In genomic region chr19:38910488-38910887, GRCh38 we compare ENCODE assay signal across 14 cellular contexts. TPM values are rescaled to one million over a fixed set of nuclear protein-coding genes. Genes with fewer than 3 reads are reported as not detected.
DNase-seq lines count a peak whose midpoint lies in the region; ATAC-seq, FAIRE-seq and TF ChIP-seq lines count a peak whose summit lies in the region.
"Had no signal": no experiment of that assay in that cellular context is flagged by ENCODE, and none has a peak within 500 bp of the region (broad histone marks: within the 10 kb centered on the region; RNA-seq: fewer than 3 reads in every experiment).

No MANE protein-coding gene starts in this region.

- no peak overlapping the region for H3K4me2 ChIP-seq in H1 (ENCODE audit: insufficient read depth in 1 of 2, low read depth in 2 of 2, low read length in 2 of 2)
- no peak overlapping the region for H3K4me2 ChIP-seq in neuronal stem cell (ENCODE audit: insufficient read depth, low read length, poor library complexity, severe bottlenecking)
- H3K4me2 ChIP-seq: BLaER1 had no signal

- peaks cover 32% of the 10 kb centered on the region for H3K36me3 Mint-ChIP-seq in activated CD4-positive, alpha-beta T cell treated with anti-CD3 and anti-CD28 coated beads, Interleukin-2, amount 10 ng/mL, durations not matched to agents 7 days and 5 days (ENCODE audit: low read depth)

- H4K20me1 ChIP-seq in H1 (replicated peaks in 1 of 2; ENCODE audit: control insufficient read depth in 1 of 2, insufficient read depth in 2 of 2, low read length in 2 of 2): peaks cover 0 to 3% of the 10 kb centered on the region in 2 experiments
- H4K20me1 ChIP-seq: BLaER1 had no signal

- H2BK12ac ChIP-seq in H1 (ENCODE audit: low read depth, low read length) (0 out of 2 replicates have a peak overlapping the region, but pooled peaks have one; percentile 39), neuronal stem cell (ENCODE audit: low read length) (no peak overlapping the region)

- H3K9me3 ChIP-seq in H1 (ENCODE audit: insufficient read depth in 2 of 2, low read depth in 1 of 2, low read length in 1 of 2) (no peaks in the 10 kb centered on the region; a peak in 1 of 4 replicates), neuronal stem cell (replicated peaks in 1 of 2; ENCODE audit: control insufficient read depth in 2 of 2, insufficient read depth in 1 of 2, low read depth in 1 of 2, low read length in 2 of 2) (peaks cover 0 to 12% of the 10 kb centered on the region in 2 donors)
- H3K9me3 ChIP-seq: BLaER1 had no signal

- DNase-seq in activated CD4-positive, alpha-beta T cell treated with anti-CD3 and anti-CD28 coated beads, Interleukin-2, amount 10 ng/mL, durations not matched to agents 7 days and 5 days: no peak
- no peak for DNase-seq in activated CD4-positive, alpha-beta T cell treated with anti-CD3 and anti-CD28 coated beads for 1 hour
- DNase-seq in H7: peak; percentile 41
- DNase-seq in H1 (ENCODE audit: low read depth in 1 of 2, low spot score in 2 of 2): no peak
- DNase-seq in neuronal stem cell (ENCODE audit: low spot score): no peak
- no peak for DNase-seq in NCI-H187 (lab: John Stamatoyannopoulos, UW)
- no peak for DNase-seq in T1000 (lab: John Stamatoyannopoulos, UW)
- DNase-seq: Calu3, DMS 273 treated with DMSO at 0.1 percent for 48 hours had no signal

- no peak overlapping the region for H3K4me3 ChIP-seq in H7 (ENCODE audit: insufficient read depth, low read depth, low read length)
- H3K4me3 ChIP-seq in H1 (ENCODE audit: extremely low read depth in 1 of 4, insufficient read depth in 2 of 4, low read depth in 3 of 4, low read length in 4 of 4): no peak overlapping the region
- no peak overlapping the region for H3K4me3 ChIP-seq in neuronal stem cell (ENCODE audit: low read length in 2 of 2)
- H3K4me3 ChIP-seq: BLaER1 had no signal

- H3K4ac ChIP-seq in H1 (replicated peaks; ENCODE audit: insufficient read length, low read depth, low read length) (no peak overlapping the region), neuronal stem cell (ENCODE audit: low read length) (no peak overlapping the region)

- H4K5ac ChIP-seq in H1 (ENCODE audit: insufficient read length, low read depth, low read length): no peak overlapping the region

- H2BK120ac ChIP-seq in H1 (replicated peaks; ENCODE audit: low read depth, low read length) (no peak overlapping the region), neuronal stem cell (ENCODE audit: low read depth, low read length) (no peak overlapping the region)

- no peak overlapping the region for H3K27ac ChIP-seq in H1 (ENCODE audit: low read depth, low read length)
- H3K27ac ChIP-seq in neuronal stem cell (replicated peaks; ENCODE audit: low read length): no peak overlapping the region
- H3K27ac ChIP-seq: 22Rv1, BLaER1 had no signal

- H2AK5ac ChIP-seq in H1 (ENCODE audit: low read depth, low read length) (no peak overlapping the region), neuronal stem cell (ENCODE audit: low read depth, low read length) (no peak overlapping the region)

- H3K14ac ChIP-seq in H1 (ENCODE audit: insufficient read length) (no peak overlapping the region), neuronal stem cell (ENCODE audit: low read length) (no peak overlapping the region)

- H3K4me3 Mint-ChIP-seq in activated CD4-positive, alpha-beta T cell treated with anti-CD3 and anti-CD28 coated beads, Interleukin-2, amount 10 ng/mL, durations not matched to agents 7 days and 5 days: no peak overlapping the region

- H2AFZ ChIP-seq in H1 (ENCODE audit: low read length): no peak overlapping the region
- H2AFZ ChIP-seq in neuronal stem cell (ENCODE audit: low read length): no peak overlapping the region

- no peak for TF ChIP-seq POLR2A in H1 (IDR thresholded peaks at IDR 0.05; ENCODE audit: control extremely low read depth in 1 of 2, low read depth in 2 of 2, low read length in 2 of 2)

- H2BK5ac ChIP-seq in H1 (ENCODE audit: low read depth, low read length) (no peak overlapping the region), neuronal stem cell (ENCODE audit: low read length) (no peak overlapping the region)

- H3K9me3 Mint-ChIP-seq in activated CD4-positive, alpha-beta T cell treated with anti-CD3 and anti-CD28 coated beads, Interleukin-2, amount 10 ng/mL, durations not matched to agents 7 days and 5 days: no peaks in the 10 kb centered on the region

- ATAC-seq in HG03460 (IDR thresholded peaks at IDR 0.05; ENCODE audit: unreplicated experiment): no peak

- TF ChIP-seq CTCF in H1 (IDR thresholded peaks at IDR 0.05; ENCODE audit: control extremely low read depth in 1 of 3, insufficient read depth in 1 of 3, low read depth in 1 of 3, low read length in 3 of 3): no peak

- H3K56ac ChIP-seq in H1 (replicated peaks; ENCODE audit: insufficient read length, low read depth, low read length): no peak overlapping the region

- H3K27me3 ChIP-seq in H7 (ENCODE audit: control insufficient read depth, insufficient read depth, low read length): peaks cover 10% of the 10 kb centered on the region; the same call in 1 of the 2 replicates
- no peaks in the 10 kb centered on the region; a peak in 1 of 7 replicates for H3K27me3 ChIP-seq in H1 (replicated peaks in 1 of 4; ENCODE audit: control insufficient read depth in 3 of 4, extremely low read depth in 1 of 4, insufficient read depth in 3 of 4, low read length in 3 of 4)
- no peaks in the 10 kb centered on the region for H3K27me3 ChIP-seq in neuronal stem cell (ENCODE audit: control insufficient read depth in 3 of 3, insufficient read depth in 3 of 3, low read depth in 1 of 3, low read length in 3 of 3)
- H3K27me3 ChIP-seq: BLaER1 had no signal

- H3K4me1 Mint-ChIP-seq in activated CD4-positive, alpha-beta T cell treated with anti-CD3 and anti-CD28 coated beads, Interleukin-2, amount 10 ng/mL, durations not matched to agents 7 days and 5 days: peaks cover 14% of the 10 kb centered on the region

- H3K79me2 ChIP-seq in H1 (ENCODE audit: control insufficient read depth in 1 of 2, insufficient read depth in 2 of 2, low read length in 2 of 2): no peaks in the 10 kb centered on the region

- H3K4me1 ChIP-seq in H1 (replicated peaks in 1 of 4; ENCODE audit: control insufficient read depth in 3 of 4, insufficient read depth in 4 of 4, low read length in 3 of 4) (peaks cover 0 to 8% (median 1%) of the 10 kb centered on the region in 4 experiments; a peak in 3 of 7 replicates), neuronal stem cell (ENCODE audit: control insufficient read depth in 2 of 2, insufficient read depth in 1 of 2, low read depth in 1 of 2, low read length in 2 of 2) (no peaks in the 10 kb centered on the region)

- H2BK20ac ChIP-seq in H1 (ENCODE audit: low read length): no peak overlapping the region

- CTCF ChIA-PET in activated CD4-positive, alpha-beta T cell treated with anti-CD3 and anti-CD28 coated beads, Interleukin-2, amount 10 ng/mL, durations not matched to agents 7 days and 5 days (lab: Charles Lee): interaction anchor here (0.6 to 1.4 kb wide), 2 partner anchors 20 to 75 kb away, joined by 4 to 6 read pairs; partner anchors contain the start of genes MRPS12 and SARS2
- CTCF ChIA-PET in H1 (lab: Charles Lee; ENCODE audit: partially characterized antibody): no interaction called here

- no peak for TF ChIP-seq RAD21 in H1 (IDR thresholded peaks at IDR 0.05 in 1 of 2, conservative IDR thresholded peaks at IDR 0.05 in 1 of 2; ENCODE audit: low read depth in 2 of 2, low read length in 2 of 2)

- no peak for TF ChIP-seq EP300 in H1 (IDR thresholded peaks at IDR 0.05; ENCODE audit: borderline replicate concordance in 1 of 2, low read depth in 2 of 2, low read length in 2 of 2)

- H3K23ac ChIP-seq in H1 (ENCODE audit: insufficient read length): no peak overlapping the region
- no peak overlapping the region for H3K23ac ChIP-seq in neuronal stem cell (ENCODE audit: low read depth, low read length, poor library complexity)

- H3K79me1 ChIP-seq in H1 (ENCODE audit: low read depth, low read length) (no peaks in the 10 kb centered on the region), neuronal stem cell (ENCODE audit: low read depth, low read length) (no peaks in the 10 kb centered on the region)

- no peaks in the 10 kb centered on the region for H3K27me3 Mint-ChIP-seq in activated CD4-positive, alpha-beta T cell treated with anti-CD3 and anti-CD28 coated beads, Interleukin-2, amount 10 ng/mL, durations not matched to agents 7 days and 5 days

- H4K91ac ChIP-seq in H1 (replicated peaks; ENCODE audit: insufficient read length, low read length): no peak overlapping the region
- no peak overlapping the region for H4K91ac ChIP-seq in neuronal stem cell (ENCODE audit: low read depth, low read length, poor library complexity)

- POLR2A ChIA-PET in activated CD4-positive, alpha-beta T cell treated with anti-CD3 and anti-CD28 coated beads, Interleukin-2, amount 10 ng/mL, durations not matched to agents 7 days and 5 days (lab: Charles Lee): no interaction called here
- POLR2A ChIA-PET in H1 (lab: Charles Lee; ENCODE audit: partially characterized antibody): interaction anchor here (1.1 to 1.9 kb wide), 2 partner anchors 10 to 19 kb away, joined by 3 to 8 read pairs; partner anchors contain the start of genes NFKBIB and SIRT2

- H3K18ac ChIP-seq in H1 (ENCODE audit: extremely low read depth, low read length) (no peak overlapping the region), neuronal stem cell (ENCODE audit: low read length) (peak overlapping the region; percentile 32)

- peak overlapping the region; percentile 62 for H3K27ac Mint-ChIP-seq in activated CD4-positive, alpha-beta T cell treated with anti-CD3 and anti-CD28 coated beads, Interleukin-2, amount 10 ng/mL, durations not matched to agents 7 days and 5 days

- no peaks in the 10 kb centered on the region; the same call in 1 of the 2 replicates for H3K23me2 ChIP-seq in H1 (ENCODE audit: low read depth, low read length)

- H4K8ac ChIP-seq in H1 (ENCODE audit: extremely low read depth, insufficient read depth, low read length): no peak overlapping the region
- no peak overlapping the region for H4K8ac ChIP-seq in neuronal stem cell (ENCODE audit: low read depth, low read length)

- H2BK15ac ChIP-seq in H1 (ENCODE audit: low read length): no peak overlapping the region
- no peak overlapping the region for H2BK15ac ChIP-seq in neuronal stem cell (ENCODE audit: low read length)

- FAIRE-seq in H1 (lab: Jason Lieb, UNC): no peak
- FAIRE-seq: H54 had no signal

- H3K36me3 ChIP-seq in H7 (replicated peaks; ENCODE audit: control insufficient read depth, insufficient read depth, low read length) (no peaks in the 10 kb centered on the region; the same call in none of the 2 replicates), H1 (ENCODE audit: control insufficient read depth in 2 of 4, insufficient read depth in 4 of 4, low read length in 3 of 4) (peaks cover 0 to 11% (median 2%) of the 10 kb centered on the region in 4 experiments; a peak in 4 of 8 replicates), neuronal stem cell (replicated peaks in 1 of 2; ENCODE audit: control insufficient read depth in 2 of 2, insufficient read depth in 2 of 2, low read length in 2 of 2) (peaks cover 12 to 18% of the 10 kb centered on the region in 2 donors)

- 94% methylated on average over 12 of the region's 12 CpGs; no CpG with 5 or more reads in 1 of the 2 experiments for WGBS in H1 (ENCODE audit: extremely low coverage in 1 of 2, insufficient coverage in 1 of 2, insufficient read length in 1 of 2, insufficient replicate concordance in 2 of 2, low coverage in 1 of 2, low lambda C conversion rate in 2 of 2, missing lambda C conversion rate in 1 of 2), 2 experiments
- WGBS in neuronal stem cell (ENCODE audit: extremely low coverage in 2 of 2, insufficient read length in 2 of 2, insufficient replicate concordance in 1 of 2), 2 donors: no CpG with 5 or more reads among the region's 12 CpGs

- H3K9ac ChIP-seq in H1 (replicated peaks in 1 of 4; ENCODE audit: extremely low read depth in 1 of 4, low read depth in 3 of 4, low read length in 3 of 4): no peak overlapping the region
- H3K9ac ChIP-seq in neuronal stem cell (ENCODE audit: low read depth, low read length, poor library complexity): no peak overlapping the region
- H3K9ac ChIP-seq: BLaER1 had no signal

RNA-seq across cellular contexts. Expression of gene CCER2, which starts 1.5 kb away (rescaled TPM):
- total RNA-seq in activated CD4-positive, alpha-beta T cell treated with anti-CD3 and anti-CD28 coated beads, Interleukin-2, amount 10 ng/mL, durations not matched to agents 7 days and 5 days: under 1 TPM; 0.83 to 0.97 TPM
- total RNA-seq in H7 (2014; rRNA removed; shearing (Covaris generic)): 0.07 TPM in 1 of 2 replicates, not detected in the other
- total RNA-seq in H1 (2021; fragmentation: NEBNext Ultra II Directional; extraction: Animal tissue kit (Norgen Biotek cat#: 25700)): 0.56 and 0.73 TPM in 2 replicates
- 0.32 and 0.71 TPM in 2 replicates for polyA plus RNA-seq in H1 (2011; rRNA removed)
- polyA plus RNA-seq in H1 (2011; cell fraction: cytosol; rRNA removed): 1.6 TPM
- polyA plus RNA-seq in H1 (2011; cell fraction: nucleus; rRNA removed): 5.5 TPM
- 0.69 to 2.3 TPM (median 1.2 TPM) in 4 replicates for polyA plus RNA-seq in H1 (2012, experiment 1 of 2)
- not detected for polyA plus RNA-seq in H1 (2012, experiment 2 of 2)
- 0.57 TPM for polyA plus RNA-seq in H1 (2013, experiment 1 of 2)
- 0.33 TPM for polyA plus RNA-seq in H1 (2013, experiment 2 of 2)
- polyA minus RNA-seq in H1 (2011; rRNA and poly(A)+ RNA removed): not detected in 2 replicates
- polyA minus RNA-seq in H1 (2011; cell fraction: cytosol; rRNA and poly(A)+ RNA removed): not detected
- 1.00 TPM for polyA minus RNA-seq in H1 (2011; cell fraction: nucleus; rRNA and poly(A)+ RNA removed)
- 1.3 TPM for polyA plus RNA-seq in neuronal stem cell (2013, experiment 1 of 2)
- polyA plus RNA-seq in neuronal stem cell (2013, experiment 2 of 2): 1.2 TPM
- total RNA-seq: Daoy had no signal

RNA-seq across cellular contexts. Expression of gene NFKBIB, which starts 10.7 kb away (rescaled TPM):
- total RNA-seq in activated CD4-positive, alpha-beta T cell treated with anti-CD3 and anti-CD28 coated beads, Interleukin-2, amount 10 ng/mL, durations not matched to agents 7 days and 5 days: 10 to 100 TPM; 31.6 to 32.2 TPM
- total RNA-seq in H7 (2014; rRNA removed; shearing (Covaris generic)): 26.0 and 30.6 TPM in 2 replicates
- total RNA-seq in H1 (2021; fragmentation: NEBNext Ultra II Directional; extraction: Animal tissue kit (Norgen Biotek cat#: 25700)): 36.3 and 37.3 TPM in 2 replicates
- 44.1 and 62.3 TPM in 2 replicates for polyA plus RNA-seq in H1 (2011; rRNA removed)
- 45.6 TPM for polyA plus RNA-seq in H1 (2011; cell fraction: cytosol; rRNA removed)
- polyA plus RNA-seq in H1 (2011; cell fraction: nucleus; rRNA removed): 28.5 TPM
- polyA plus RNA-seq in H1 (2012, experiment 1 of 2): 31.4 to 41.1 TPM (median 35.3 TPM) in 4 replicates
- polyA plus RNA-seq in H1 (2012, experiment 2 of 2): 23.4 TPM
- 26.4 TPM for polyA plus RNA-seq in H1 (2013, experiment 1 of 2)
- 24.3 TPM for polyA plus RNA-seq in H1 (2013, experiment 2 of 2)
- 4.9 and 5.8 TPM in 2 replicates for polyA minus RNA-seq in H1 (2011; rRNA and poly(A)+ RNA removed)
- 14.2 TPM for polyA minus RNA-seq in H1 (2011; cell fraction: cytosol; rRNA and poly(A)+ RNA removed)
- 8.0 TPM for polyA minus RNA-seq in H1 (2011; cell fraction: nucleus; rRNA and poly(A)+ RNA removed)
- 14.1 TPM for polyA plus RNA-seq in neuronal stem cell (2013, experiment 1 of 2)
- 13.2 TPM for polyA plus RNA-seq in neuronal stem cell (2013, experiment 2 of 2)

RNA-seq across cellular contexts. Expression of gene SIRT2, which starts 11.1 kb away (rescaled TPM):
- 10 to 100 TPM; 45.2 to 47.1 TPM for total RNA-seq in activated CD4-positive, alpha-beta T cell treated with anti-CD3 and anti-CD28 coated beads, Interleukin-2, amount 10 ng/mL, durations not matched to agents 7 days and 5 days
- 11.6 and 11.8 TPM in 2 replicates for total RNA-seq in H7 (2014; rRNA removed; shearing (Covaris generic))
- 6.1 and 6.5 TPM in 2 replicates for total RNA-seq in H1 (2021; fragmentation: NEBNext Ultra II Directional; extraction: Animal tissue kit (Norgen Biotek cat#: 25700))
- polyA plus RNA-seq in H1 (2011; rRNA removed): 10.0 and 11.8 TPM in 2 replicates
- polyA plus RNA-seq in H1 (2011; cell fraction: cytosol; rRNA removed): 9.0 TPM
- 15.2 TPM for polyA plus RNA-seq in H1 (2011; cell fraction: nucleus; rRNA removed)
- polyA plus RNA-seq in H1 (2012, experiment 1 of 2): 5.0 to 9.0 TPM (median 7.5 TPM) in 4 replicates
- polyA plus RNA-seq in H1 (2012, experiment 2 of 2): 7.4 TPM
- polyA plus RNA-seq in H1 (2013, experiment 1 of 2): 6.8 TPM
- 6.5 TPM for polyA plus RNA-seq in H1 (2013, experiment 2 of 2)
- 5.6 and 6.1 TPM in 2 replicates for polyA minus RNA-seq in H1 (2011; rRNA and poly(A)+ RNA removed)
- polyA minus RNA-seq in H1 (2011; cell fraction: cytosol; rRNA and poly(A)+ RNA removed): 5.5 TPM
- polyA minus RNA-seq in H1 (2011; cell fraction: nucleus; rRNA and poly(A)+ RNA removed): 2.3 TPM
- polyA plus RNA-seq in neuronal stem cell (2013, experiment 1 of 2): 17.7 TPM
- 18.7 TPM for polyA plus RNA-seq in neuronal stem cell (2013, experiment 2 of 2)

RNA-seq across cellular contexts. Expression of gene SARS2, which starts 20.1 kb away (rescaled TPM):
- total RNA-seq in activated CD4-positive, alpha-beta T cell treated with anti-CD3 and anti-CD28 coated beads, Interleukin-2, amount 10 ng/mL, durations not matched to agents 7 days and 5 days: 10 to 100 TPM; 33.4 to 37.9 TPM
- 65.9 and 75.6 TPM in 2 replicates for total RNA-seq in H7 (2014; rRNA removed; shearing (Covaris generic))
- total RNA-seq in H1 (2021; fragmentation: NEBNext Ultra II Directional; extraction: Animal tissue kit (Norgen Biotek cat#: 25700)): 59.2 and 68.0 TPM in 2 replicates
- 102 and 139 TPM in 2 replicates for polyA plus RNA-seq in H1 (2011; rRNA removed)
- polyA plus RNA-seq in H1 (2011; cell fraction: cytosol; rRNA removed): 87.4 TPM
- polyA plus RNA-seq in H1 (2011; cell fraction: nucleus; rRNA removed): 373 TPM
- 61.5 to 84.0 TPM (median 80.1 TPM) in 4 replicates for polyA plus RNA-seq in H1 (2012, experiment 1 of 2)
- polyA plus RNA-seq in H1 (2012, experiment 2 of 2): 78.5 TPM
- polyA plus RNA-seq in H1 (2013, experiment 1 of 2): 44.1 TPM
- polyA plus RNA-seq in H1 (2013, experiment 2 of 2): 41.8 TPM
- 34.8 and 44.3 TPM in 2 replicates for polyA minus RNA-seq in H1 (2011; rRNA and poly(A)+ RNA removed)
- 51.3 TPM for polyA minus RNA-seq in H1 (2011; cell fraction: cytosol; rRNA and poly(A)+ RNA removed)
- polyA minus RNA-seq in H1 (2011; cell fraction: nucleus; rRNA and poly(A)+ RNA removed): 74.3 TPM
- polyA plus RNA-seq in neuronal stem cell (2013, experiment 1 of 2): 35.8 TPM
- 34.7 TPM for polyA plus RNA-seq in neuronal stem cell (2013, experiment 2 of 2)

RNA-seq across cellular contexts. Expression of gene MRPS12, which starts 20.3 kb away (rescaled TPM):
- 10 to 100 TPM; 54.8 to 57.5 TPM for total RNA-seq in activated CD4-positive, alpha-beta T cell treated with anti-CD3 and anti-CD28 coated beads, Interleukin-2, amount 10 ng/mL, durations not matched to agents 7 days and 5 days
- 106 and 115 TPM in 2 replicates for total RNA-seq in H7 (2014; rRNA removed; shearing (Covaris generic))
- 79.0 and 87.6 TPM in 2 replicates for total RNA-seq in H1 (2021; fragmentation: NEBNext Ultra II Directional; extraction: Animal tissue kit (Norgen Biotek cat#: 25700))
- 175 and 190 TPM in 2 replicates for polyA plus RNA-seq in H1 (2011; rRNA removed)
- 101 TPM for polyA plus RNA-seq in H1 (2011; cell fraction: cytosol; rRNA removed)
- polyA plus RNA-seq in H1 (2011; cell fraction: nucleus; rRNA removed): 91.2 TPM
- polyA plus RNA-seq in H1 (2012, experiment 1 of 2): 52.6 to 78.0 TPM (median 73.3 TPM) in 4 replicates
- 115 TPM for polyA plus RNA-seq in H1 (2012, experiment 2 of 2)
- polyA plus RNA-seq in H1 (2013, experiment 1 of 2): 73.9 TPM
- polyA plus RNA-seq in H1 (2013, experiment 2 of 2): 75.5 TPM
- 23.0 and 28.4 TPM in 2 replicates for polyA minus RNA-seq in H1 (2011; rRNA and poly(A)+ RNA removed)
- 34.9 TPM for polyA minus RNA-seq in H1 (2011; cell fraction: cytosol; rRNA and poly(A)+ RNA removed)
- polyA minus RNA-seq in H1 (2011; cell fraction: nucleus; rRNA and poly(A)+ RNA removed): 28.9 TPM
- polyA plus RNA-seq in neuronal stem cell (2013, experiment 1 of 2): 29.7 TPM
- 30.0 TPM for polyA plus RNA-seq in neuronal stem cell (2013, experiment 2 of 2)
